Comparison of ENCODE assay signal across 15 cellular contexts in genomic region chr15:41801185-41801584, GRCh38. TPM values are rescaled to one million over a fixed set of nuclear protein-coding genes. Genes with fewer than 3 reads are reported as not detected.
A peak's percentile ranks its signal among the peaks of the same experiment; 100 is the strongest.
DNase-seq lines count a peak whose midpoint lies in the region; ATAC-seq, FAIRE-seq and TF ChIP-seq lines count a peak whose summit lies in the region.
"Had no signal": no experiment of that assay in that cellular context is flagged by ENCODE, and none has a peak within 500 bp of the region (broad histone marks: within the 10 kb centered on the region; RNA-seq: fewer than 3 reads in every experiment).

No MANE protein-coding gene starts in this region.

- no peaks in the 10 kb centered on the region for H4K20me1 ChIP-seq in mammary epithelial cell (ENCODE audit: insufficient read depth, low read length)

- dilution Hi-C loops in mammary epithelial cell (cut with HindIII; ENCODE audit: low sequenced_read_pairs) = no loop called here

- BruUV-seq in mammary epithelial cell (replicated peaks; lab: Mats Ljungman, UMichigan) (no TSS peak), MCF 10A (replicated peaks; lab: Mats Ljungman, UMichigan) (no TSS peak)

- H3K27ac ChIP-seq in mammary epithelial cell (ENCODE audit: insufficient read depth, low read depth, low read length) = peak overlapping the region; percentile 98
- peak overlapping the region; percentile 42 to 73 (median 48) for H3K27ac ChIP-seq in thyroid gland
- H3K27ac ChIP-seq: BLaER1 had no signal

- no peak for FAIRE-seq in GM12891 (lab: Jason Lieb, UNC)

- no peak for TF ChIP-seq CTCF in mammary epithelial cell (conservative IDR thresholded peaks at IDR 0.05 in 1 of 2, IDR thresholded peaks at IDR 0.05 in 1 of 2; ENCODE audit: extremely low read depth in 1 of 2, insufficient read depth in 1 of 2, low read depth in 1 of 2, low read length in 2 of 2)
- no peak for TF ChIP-seq CTCF in MCF 10A (IDR thresholded peaks at IDR 0.05; ENCODE audit: unreplicated experiment)
- TF ChIP-seq CTCF in thyroid gland (IDR thresholded peaks at IDR 0.05) = no peak

- no peak overlapping the region for H3K4me2 ChIP-seq in mammary epithelial cell (ENCODE audit: insufficient read depth, low read depth, low read length)
- H3K4me2 ChIP-seq: BLaER1 had no signal

- intact Hi-C loops in mammary epithelial cell (cut with micrococcal nuclease) (no loop called here), MCF 10A (cut with micrococcal nuclease) (no loop called here), thyroid gland (cut with DNase I) (no loop called here)

- H3K9ac ChIP-seq in mammary epithelial cell (ENCODE audit: insufficient read depth, low read length) = no peak overlapping the region
- H3K9ac ChIP-seq: BLaER1 had no signal

- no peaks in the 10 kb centered on the region for H3K9me3 Mint-ChIP-seq in MCF 10A (ENCODE audit: unreplicated experiment)
- H3K9me3 Mint-ChIP-seq: CD8-positive, alpha-beta memory T cell; HFFc6 had no signal

- H3K79me2 ChIP-seq in mammary epithelial cell (ENCODE audit: insufficient read depth, low read length) = peaks cover 76% of the 10 kb centered on the region

- 67% methylated on average over 3 of the region's 3 CpGs for WGBS in mammary epithelial cell (ENCODE audit: low coverage, missing lambda C conversion rate)
- WGBS in thyroid gland, 2 donors = 25 to 50% methylated on average over 3 of the region's 3 CpGs

- H3K36me3 Mint-ChIP-seq in MCF 10A (ENCODE audit: insufficient read depth, unreplicated experiment) (peaks cover 19% of the 10 kb centered on the region), T-helper 17 cell (ENCODE audit: low read depth) (peaks cover 3% of the 10 kb centered on the region)

- H3K4me1 Mint-ChIP-seq in MCF 10A (ENCODE audit: insufficient read depth, unreplicated experiment) (peaks cover 38% of the 10 kb centered on the region), T-helper 17 cell (peaks cover 11% of the 10 kb centered on the region)

- peaks cover 83% of the 10 kb centered on the region for H3K4me1 ChIP-seq in mammary epithelial cell (ENCODE audit: insufficient read depth, low read length)
- peaks cover 83 to 87% of the 10 kb centered on the region in 2 donors for H3K4me1 ChIP-seq in thyroid gland

- H3K9me3 ChIP-seq in mammary epithelial cell (replicated peaks; ENCODE audit: insufficient read depth, low read length) = no peaks in the 10 kb centered on the region
- no peaks in the 10 kb centered on the region for H3K9me3 ChIP-seq in T-helper 17 cell (ENCODE audit: control insufficient read depth, low read length, poor library complexity, severe bottlenecking)
- H3K9me3 ChIP-seq in thyroid gland = no peaks in the 10 kb centered on the region

- POLR2A ChIA-PET in MCF 10A (lab: Yijun Ruan, JAX) = interaction anchor here (3.2 to 15.9 kb wide), 2 partner anchors 11 to 25 kb away, joined by 24 to 486 read pairs; partner anchors contain the start of gene MAPKBP1

- H3K4me3 ChIP-seq in mammary epithelial cell (replicated peaks in 1 of 3; ENCODE audit: insufficient read depth in 1 of 3, low read depth in 2 of 3, low read length in 3 of 3) (no peak overlapping the region), thyroid gland (replicated peaks in 1 of 3) (no peak overlapping the region)
- H3K4me3 ChIP-seq: BLaER1 had no signal

- no peak for TF ChIP-seq POLR2A in thyroid gland (IDR thresholded peaks at IDR 0.05)
- TF ChIP-seq POLR2A in GM12891 (IDR thresholded peaks at IDR 0.05; ENCODE audit: low read depth, low read length) = no peak

- H3K36me3 ChIP-seq in mammary epithelial cell (ENCODE audit: insufficient read depth, low read length) (peaks cover 9% of the 10 kb centered on the region), thyroid gland (no peaks in the 10 kb centered on the region)

- H3K27ac Mint-ChIP-seq in MCF 10A (ENCODE audit: low read depth, unreplicated experiment) (no peak overlapping the region), T-helper 17 cell (peak overlapping the region; percentile 11)
- H3K27ac Mint-ChIP-seq: HFFc6 had no signal

- H3K4me3 Mint-ChIP-seq in MCF 10A (ENCODE audit: unreplicated experiment) (no peak overlapping the region), T-helper 17 cell (no peak overlapping the region)
- H3K4me3 Mint-ChIP-seq: CD8-positive, alpha-beta memory T cell; HFFc6 had no signal

- H3K27me3 Mint-ChIP-seq in MCF 10A (ENCODE audit: insufficient read depth, unreplicated experiment) (no peaks in the 10 kb centered on the region), T-helper 17 cell (no peaks in the 10 kb centered on the region)
- H3K27me3 Mint-ChIP-seq: CD8-positive, alpha-beta memory T cell had no signal

- in situ Hi-C loops in mammary epithelial cell (cut with MboI; ENCODE audit: low sequenced_read_pairs in 2 of 2) = no loop called here

- DNase-seq in mammary epithelial cell = no peak
- no peak for DNase-seq in MCF 10A (ENCODE audit: unreplicated experiment)
- DNase-seq in T-helper 17 cell = no peak
- DNase-seq in glomerular visceral epithelial cell (ENCODE audit: extremely low spot score) = peak; percentile 11
- DNase-seq in thyroid gland = peak; percentile 67
- DNase-seq in amygdala (lab: John Stamatoyannopoulos, UW) = no peak
- DNase-seq in GM12891 (ENCODE audit: insufficient read length, low spot score) = no peak
- DNase-seq: 8988T; AML-193; CD8-positive, alpha-beta memory T cell; GF-D8; HCEC 1CT; HFFc6 had no signal

- no peak for ATAC-seq in T-helper 17 cell
- ATAC-seq in GM21515 (IDR thresholded peaks at IDR 0.05; ENCODE audit: unreplicated experiment) = no peak

- H3K27me3 ChIP-seq in mammary epithelial cell (ENCODE audit: insufficient read depth, low read length) (no peaks in the 10 kb centered on the region), thyroid gland (no peaks in the 10 kb centered on the region)
- H3K27me3 ChIP-seq: BLaER1 had no signal

- H2AFZ ChIP-seq in mammary epithelial cell (ENCODE audit: low read depth, low read length) = no peak overlapping the region

- CTCF ChIA-PET in mammary epithelial cell (lab: Charles Lee; ENCODE audit: low non-redundant PET) (no interaction called here), MCF 10A (lab: Yijun Ruan, JAX) (interaction anchor here (0.5 to 8.2 kb wide), 6 partner anchors 8 to 327 kb away, joined by 3 to 147 read pairs (median 3); partner anchors contain the start of gene MAPKBP1)

TF ChIP-seq in GM12891, 5 proteins besides CTCF, POLR2A, EP300 and RAD21:
- no peak for TF ChIP-seq SPI1 (IDR thresholded peaks at IDR 0.05; ENCODE audit: low read depth, low read length)
- TF ChIP-seq PAX5 (IDR thresholded peaks at IDR 0.05; ENCODE audit: insufficient read depth, low read length, severe bottlenecking) = no peak
- TF ChIP-seq POLR2AphosphoS5 (IDR thresholded peaks at IDR 0.05; ENCODE audit: low read depth, low read length) = no peak
- TF ChIP-seq POU2F2 (IDR thresholded peaks at IDR 0.05; ENCODE audit: low read depth, low read length) = no peak
- TF ChIP-seq TAF1 (IDR thresholded peaks at IDR 0.05; ENCODE audit: low read depth, low read length) = no peak

RNA-seq across cellular contexts. Expression of gene JMJD7, which starts 26.7 kb away (rescaled TPM):
- total RNA-seq in mammary epithelial cell (10 to 100 TPM in 1 of 2 donors, 1 to 10 TPM in 1; 5.8 to 22.3 TPM), MCF 10A (2022) (9.2 and 13.3 TPM in 2 replicates), T-helper 17 cell (10 to 100 TPM; 26.7 to 35.6 TPM), thyroid gland (10 to 100 TPM; 18.8 to 36.6 (median 28.3) TPM)
- polyA plus RNA-seq in mammary epithelial cell = 21.5 TPM
- polyA minus RNA-seq in mammary epithelial cell = 6.9 TPM
- 3.8 TPM for polyA plus RNA-seq in GM12891 (2012; ENCODE audit: low read depth, missing spikeins)

RNA-seq across cellular contexts. Expression of gene MAPKBP1, which starts 26.9 kb away (rescaled TPM):
- total RNA-seq in mammary epithelial cell (100 to 1,000 TPM in 1 of 2 donors, 10 to 100 TPM in 1; 41.3 to 109 TPM), MCF 10A (2022) (33.2 and 35.0 TPM in 2 replicates), T-helper 17 cell (10 to 100 TPM; 30.2 to 34.6 TPM), thyroid gland (10 to 100 TPM; 25.4 to 40.5 (median 33.6) TPM)
- polyA plus RNA-seq in mammary epithelial cell = 13.2 TPM
- 128 TPM for polyA minus RNA-seq in mammary epithelial cell
- 7.0 TPM for polyA plus RNA-seq in GM12891 (2012; ENCODE audit: low read depth, missing spikeins)

RNA-seq across cellular contexts. Expression of gene PLA2G4B, which starts 37.5 kb away (rescaled TPM):
- total RNA-seq in mammary epithelial cell = 10 to 100 TPM in 1 of 2 donors, 1 to 10 TPM in 1; 1.5 to 11.2 TPM
- 3.8 TPM for polyA plus RNA-seq in mammary epithelial cell
- polyA minus RNA-seq in mammary epithelial cell = 2.0 TPM
- total RNA-seq in MCF 10A (2022) = 3.8 and 5.0 TPM in 2 replicates
- total RNA-seq in T-helper 17 cell = 10 to 100 TPM; 23.1 to 34.8 TPM
- 10 to 100 TPM in 1 of 4 donors, 1 to 10 TPM in 3; 6.2 to 13.0 (median 8.6) TPM for total RNA-seq in thyroid gland
- polyA plus RNA-seq in GM12891 (2012; ENCODE audit: low read depth, missing spikeins) = 1.4 TPM

Comparison
In these comparisons a context has a peak if more than half of its experiments do, and no peak if none do; other contexts are left out.
1. DNase-seq: peak in glomerular visceral epithelial cell (single experiment) and thyroid gland (2 of 2); none in mammary epithelial cell (single experiment), MCF 10A (single experiment), T-helper 17 cell (0 of 3), amygdala (0 of 56) and GM12891 (single experiment).